11 cellular contexts compared by ENCODE assay signal in the genomic region with DNA sequence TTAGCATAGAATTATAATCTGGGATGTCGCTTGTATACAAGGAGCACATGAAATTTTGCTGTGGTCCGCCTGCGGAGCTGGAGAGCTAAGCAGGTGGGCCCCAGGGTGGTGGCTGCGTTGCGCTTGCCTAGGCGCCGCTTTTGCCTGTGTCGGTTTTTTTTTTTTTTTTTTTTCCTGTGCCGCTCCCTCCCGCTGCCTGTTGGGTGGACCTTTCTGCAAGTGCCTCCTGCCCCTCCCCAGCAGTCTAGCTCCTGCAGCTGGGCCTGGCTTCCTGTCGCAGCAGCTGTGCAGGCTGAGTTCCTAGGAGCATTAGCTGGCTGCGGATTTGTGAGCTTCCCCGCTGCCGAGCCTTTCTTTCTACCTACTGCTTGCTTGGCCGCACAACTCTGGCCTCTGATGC. TPM values are rescaled to one million over a fixed set of nuclear protein-coding genes. Genes with fewer than 3 reads are reported as not detected.
A peak's percentile ranks its signal among the peaks of the same experiment; 100 is the strongest.
DNase-seq lines count a peak whose midpoint lies in the region; ATAC-seq and TF ChIP-seq lines count a peak whose summit lies in the region.
"Had no signal": no experiment of that assay in that cellular context is flagged by ENCODE, and none has a peak within 500 bp of the region (broad histone marks: within the 10 kb centered on the region; RNA-seq: fewer than 3 reads in every experiment).

No MANE protein-coding gene starts in this region.

- no peak overlapping the region for H2BK120ac ChIP-seq in neuronal stem cell (ENCODE audit: low read depth, low read length)

- no peak overlapping the region for H2BK15ac ChIP-seq in neuronal stem cell (ENCODE audit: low read length)

- peaks cover 2% of the 10 kb centered on the region for H3K36me3 Mint-ChIP-seq in endodermal cell (ENCODE audit: low read depth)

- H3K27ac ChIP-seq in endodermal cell (ENCODE audit: low read depth, low read length): no peak overlapping the region
- H3K27ac ChIP-seq in neuronal stem cell (replicated peaks; ENCODE audit: low read length): no peak overlapping the region

- H2AFZ ChIP-seq in neuronal stem cell (ENCODE audit: low read length): no peak overlapping the region

- H2AK5ac ChIP-seq in neuronal stem cell (ENCODE audit: low read depth, low read length): no peak overlapping the region

- H3K23ac ChIP-seq in neuronal stem cell (ENCODE audit: low read depth, low read length, poor library complexity): no peak overlapping the region

- no peak overlapping the region for H2BK5ac ChIP-seq in neuronal stem cell (ENCODE audit: low read length)

- H3K9me3 ChIP-seq in endodermal cell (ENCODE audit: control insufficient read depth, low read length): peaks cover 36% of the 10 kb centered on the region
- no peaks in the 10 kb centered on the region for H3K9me3 ChIP-seq in neuronal stem cell (replicated peaks in 1 of 2; ENCODE audit: control insufficient read depth in 2 of 2, insufficient read depth in 1 of 2, low read depth in 1 of 2, low read length in 2 of 2)

- no peaks in the 10 kb centered on the region for H3K79me1 ChIP-seq in neuronal stem cell (ENCODE audit: low read depth, low read length)

- no peak for TF ChIP-seq CTCF in endodermal cell (conservative IDR thresholded peaks at IDR 0.05)

- no peak overlapping the region for H4K91ac ChIP-seq in neuronal stem cell (ENCODE audit: low read depth, low read length, poor library complexity)

- no peak overlapping the region; the same call in 1 of the 2 replicates for H3K4me3 ChIP-seq in H7 (ENCODE audit: insufficient read depth, low read depth, low read length)
- H3K4me3 ChIP-seq in endodermal cell (ENCODE audit: low read length): no peak overlapping the region
- no peak overlapping the region for H3K4me3 ChIP-seq in neuronal stem cell (ENCODE audit: low read length in 2 of 2)

- H3K4me1 Mint-ChIP-seq in endodermal cell: no peaks in the 10 kb centered on the region
- H3K4me1 Mint-ChIP-seq: nephron had no signal

- H3K4me1 ChIP-seq in endodermal cell (ENCODE audit: control insufficient read depth, insufficient read depth, low read length) (no peaks in the 10 kb centered on the region), neuronal stem cell (ENCODE audit: control insufficient read depth in 2 of 2, insufficient read depth in 1 of 2, low read depth in 1 of 2, low read length in 2 of 2) (no peaks in the 10 kb centered on the region)

- 84% methylated on average over 8 to 15 of the region's 15 CpGs for WGBS in endodermal cell (ENCODE audit: insufficient coverage in 1 of 2, insufficient read length in 1 of 2), 2 experiments
- WGBS in neuronal stem cell (ENCODE audit: extremely low coverage in 2 of 2, insufficient read length in 2 of 2, insufficient replicate concordance in 1 of 2), 2 donors: no CpG with 5 or more reads among the region's 15 CpGs

- no peak overlapping the region for H3K14ac ChIP-seq in neuronal stem cell (ENCODE audit: low read length)

- ATAC-seq in GM19025 (IDR thresholded peaks at IDR 0.05; ENCODE audit: low read depth, unreplicated experiment) (peak; percentile 93), HG02981 (IDR thresholded peaks at IDR 0.05; ENCODE audit: unreplicated experiment) (no peak)
- ATAC-seq: HCT116 had no signal

- H3K36me3 ChIP-seq in H7 (replicated peaks; ENCODE audit: control insufficient read depth, insufficient read depth, low read length): no peaks in the 10 kb centered on the region
- H3K36me3 ChIP-seq in endodermal cell (ENCODE audit: control insufficient read depth, insufficient read depth, low read length): no peaks in the 10 kb centered on the region
- no peaks in the 10 kb centered on the region for H3K36me3 ChIP-seq in neuronal stem cell (replicated peaks in 1 of 2; ENCODE audit: control insufficient read depth in 2 of 2, insufficient read depth in 2 of 2, low read length in 2 of 2)

- no peak overlapping the region for H3K4me2 ChIP-seq in neuronal stem cell (ENCODE audit: insufficient read depth, low read length, poor library complexity, severe bottlenecking)

- peaks cover 34% of the 10 kb centered on the region for H3K9me3 Mint-ChIP-seq in endodermal cell
- H3K9me3 Mint-ChIP-seq: dendritic cell treated with granulocyte-macrophage colony-stimulating factor and Interleukin-4, amounts not matched to agents 40 ng/mL and 50 ng/mL, for 4 days had no signal

- no peak overlapping the region for H3K9ac ChIP-seq in endodermal cell (ENCODE audit: extremely low read depth, low read length, poor library complexity, severe bottlenecking)
- H3K9ac ChIP-seq in neuronal stem cell (ENCODE audit: low read depth, low read length, poor library complexity): no peak overlapping the region

- H3K27me3 ChIP-seq in H7 (ENCODE audit: control insufficient read depth, insufficient read depth, low read length) (peaks cover 10% of the 10 kb centered on the region; the same call in 1 of the 2 replicates), endodermal cell (ENCODE audit: control insufficient read depth, insufficient read depth, low read length, poor library complexity, severe bottlenecking) (no peaks in the 10 kb centered on the region), neuronal stem cell (ENCODE audit: control insufficient read depth in 3 of 3, insufficient read depth in 3 of 3, low read depth in 1 of 3, low read length in 3 of 3) (no peaks in the 10 kb centered on the region)

- no peak overlapping the region for H3K4me3 Mint-ChIP-seq in endodermal cell
- H3K4me3 Mint-ChIP-seq: dendritic cell treated with granulocyte-macrophage colony-stimulating factor and Interleukin-4, amounts not matched to agents 40 ng/mL and 50 ng/mL, for 4 days; nephron had no signal

- H3K4ac ChIP-seq in neuronal stem cell (ENCODE audit: low read length): no peak overlapping the region

- H3K27ac Mint-ChIP-seq in endodermal cell: no peak overlapping the region
- H3K27ac Mint-ChIP-seq: dendritic cell treated with granulocyte-macrophage colony-stimulating factor and Interleukin-4, amounts not matched to agents 40 ng/mL and 50 ng/mL, for 4 days; nephron had no signal

- H3K18ac ChIP-seq in neuronal stem cell (ENCODE audit: low read length): no peak overlapping the region

- DNase-seq in H7 (peak; percentile 65), NCI-H2029 (lab: John Stamatoyannopoulos, UW) (peak; percentile 83), endodermal cell (peak; percentile 82), LoVo (ENCODE audit: low spot score) (no peak), NCI-H1092 treated with DMSO at 0.1 percent for 48 hours (lab: John Stamatoyannopoulos, UW) (no peak), neuronal stem cell (ENCODE audit: low spot score) (no peak)

- no peak overlapping the region for H4K8ac ChIP-seq in neuronal stem cell (ENCODE audit: low read depth, low read length)

- peaks cover 19% of the 10 kb centered on the region for H3K27me3 Mint-ChIP-seq in endodermal cell (ENCODE audit: insufficient read depth)

- H2BK12ac ChIP-seq in neuronal stem cell (ENCODE audit: low read length): no peak overlapping the region

RNA-seq across cellular contexts. Expression of a gene that starts 20.6 kb away (rescaled TPM):
- not detected in 2 replicates for total RNA-seq in H7 (2014; rRNA removed; shearing (Covaris generic))
- not detected for total RNA-seq in endodermal cell
- not detected for polyA plus RNA-seq in endodermal cell (2013, experiment 1 of 2)
- polyA plus RNA-seq in endodermal cell (2013, experiment 2 of 2): not detected
- not detected for polyA plus RNA-seq in neuronal stem cell (2013, experiment 1 of 2)
- polyA plus RNA-seq in neuronal stem cell (2013, experiment 2 of 2): not detected

RNA-seq across cellular contexts. Expression of a gene that starts 57.8 kb away (rescaled TPM):
- total RNA-seq in H7 (2014; rRNA removed; shearing (Covaris generic)): 1.1 and 4.7 TPM in 2 replicates
- total RNA-seq in endodermal cell: 10 to 100 TPM; 10.4 to 11.9 TPM
- polyA plus RNA-seq in endodermal cell (2013, experiment 1 of 2): 8.3 TPM
- 10.8 TPM for polyA plus RNA-seq in endodermal cell (2013, experiment 2 of 2)
- polyA plus RNA-seq in neuronal stem cell (2013, experiment 1 of 2): 7.6 TPM
- 8.2 TPM for polyA plus RNA-seq in neuronal stem cell (2013, experiment 2 of 2)

Comparison
In these comparisons a context has a peak if more than half of its experiments do, and no peak if none do; other contexts are left out.
1. DNase-seq: peak in H7 (single experiment), NCI-H2029 (single experiment) and endodermal cell (single experiment); none in LoVo (single experiment), NCI-H1092 treated with DMSO at 0.1 percent for 48 hours (single experiment) and neuronal stem cell (single experiment).